ENCODE assay signal across 2 cellular contexts in the genomic region with DNA sequence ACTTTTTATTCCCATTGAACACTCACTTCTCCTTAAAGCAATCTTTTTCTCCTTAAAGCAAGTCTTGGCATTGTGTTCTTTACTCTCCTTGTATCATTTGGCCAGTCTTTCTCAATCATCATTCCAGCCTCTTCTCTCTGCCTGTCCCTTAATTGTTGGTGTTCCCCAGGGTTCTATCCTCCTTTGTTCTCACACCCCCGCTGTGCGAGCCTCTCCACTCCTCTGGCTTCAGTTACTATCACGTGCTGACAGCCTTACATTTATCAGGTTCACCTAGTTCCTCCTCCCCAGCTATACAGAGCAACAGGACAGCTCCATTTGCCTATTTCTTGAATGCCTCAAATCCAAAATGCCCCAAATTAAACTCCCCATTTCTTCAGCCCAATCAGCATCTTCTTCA.
TF ChIP-seq lines count a peak whose summit lies in the region.

No MANE protein-coding gene starts in this region.

TF ChIP-seq in GM23338, 12 proteins besides CTCF, POLR2A, EP300 and RAD21 (continued from another document):
- TF ChIP-seq, protein P1, sequence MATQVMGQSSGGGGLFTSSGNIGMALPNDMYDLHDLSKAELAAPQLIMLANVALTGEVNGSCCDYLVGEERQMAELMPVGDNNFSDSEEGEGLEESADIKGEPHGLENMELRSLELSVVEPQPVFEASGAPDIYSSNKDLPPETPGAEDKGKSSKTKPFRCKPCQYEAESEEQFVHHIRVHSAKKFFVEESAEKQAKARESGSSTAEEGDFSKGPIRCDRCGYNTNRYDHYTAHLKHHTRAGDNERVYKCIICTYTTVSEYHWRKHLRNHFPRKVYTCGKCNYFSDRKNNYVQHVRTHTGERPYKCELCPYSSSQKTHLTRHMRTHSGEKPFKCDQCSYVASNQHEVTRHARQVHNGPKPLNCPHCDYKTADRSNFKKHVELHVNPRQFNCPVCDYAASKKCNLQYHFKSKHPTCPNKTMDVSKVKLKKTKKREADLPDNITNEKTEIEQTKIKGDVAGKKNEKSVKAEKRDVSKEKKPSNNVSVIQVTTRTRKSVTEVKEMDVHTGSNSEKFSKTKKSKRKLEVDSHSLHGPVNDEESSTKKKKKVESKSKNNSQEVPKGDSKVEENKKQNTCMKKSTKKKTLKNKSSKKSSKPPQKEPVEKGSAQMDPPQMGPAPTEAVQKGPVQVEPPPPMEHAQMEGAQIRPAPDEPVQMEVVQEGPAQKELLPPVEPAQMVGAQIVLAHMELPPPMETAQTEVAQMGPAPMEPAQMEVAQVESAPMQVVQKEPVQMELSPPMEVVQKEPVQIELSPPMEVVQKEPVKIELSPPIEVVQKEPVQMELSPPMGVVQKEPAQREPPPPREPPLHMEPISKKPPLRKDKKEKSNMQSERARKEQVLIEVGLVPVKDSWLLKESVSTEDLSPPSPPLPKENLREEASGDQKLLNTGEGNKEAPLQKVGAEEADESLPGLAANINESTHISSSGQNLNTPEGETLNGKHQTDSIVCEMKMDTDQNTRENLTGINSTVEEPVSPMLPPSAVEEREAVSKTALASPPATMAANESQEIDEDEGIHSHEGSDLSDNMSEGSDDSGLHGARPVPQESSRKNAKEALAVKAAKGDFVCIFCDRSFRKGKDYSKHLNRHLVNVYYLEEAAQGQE (IDR thresholded peaks at IDR 0.05; ENCODE audit: unreplicated experiment) = no peak
- TF ChIP-seq, protein P2, sequence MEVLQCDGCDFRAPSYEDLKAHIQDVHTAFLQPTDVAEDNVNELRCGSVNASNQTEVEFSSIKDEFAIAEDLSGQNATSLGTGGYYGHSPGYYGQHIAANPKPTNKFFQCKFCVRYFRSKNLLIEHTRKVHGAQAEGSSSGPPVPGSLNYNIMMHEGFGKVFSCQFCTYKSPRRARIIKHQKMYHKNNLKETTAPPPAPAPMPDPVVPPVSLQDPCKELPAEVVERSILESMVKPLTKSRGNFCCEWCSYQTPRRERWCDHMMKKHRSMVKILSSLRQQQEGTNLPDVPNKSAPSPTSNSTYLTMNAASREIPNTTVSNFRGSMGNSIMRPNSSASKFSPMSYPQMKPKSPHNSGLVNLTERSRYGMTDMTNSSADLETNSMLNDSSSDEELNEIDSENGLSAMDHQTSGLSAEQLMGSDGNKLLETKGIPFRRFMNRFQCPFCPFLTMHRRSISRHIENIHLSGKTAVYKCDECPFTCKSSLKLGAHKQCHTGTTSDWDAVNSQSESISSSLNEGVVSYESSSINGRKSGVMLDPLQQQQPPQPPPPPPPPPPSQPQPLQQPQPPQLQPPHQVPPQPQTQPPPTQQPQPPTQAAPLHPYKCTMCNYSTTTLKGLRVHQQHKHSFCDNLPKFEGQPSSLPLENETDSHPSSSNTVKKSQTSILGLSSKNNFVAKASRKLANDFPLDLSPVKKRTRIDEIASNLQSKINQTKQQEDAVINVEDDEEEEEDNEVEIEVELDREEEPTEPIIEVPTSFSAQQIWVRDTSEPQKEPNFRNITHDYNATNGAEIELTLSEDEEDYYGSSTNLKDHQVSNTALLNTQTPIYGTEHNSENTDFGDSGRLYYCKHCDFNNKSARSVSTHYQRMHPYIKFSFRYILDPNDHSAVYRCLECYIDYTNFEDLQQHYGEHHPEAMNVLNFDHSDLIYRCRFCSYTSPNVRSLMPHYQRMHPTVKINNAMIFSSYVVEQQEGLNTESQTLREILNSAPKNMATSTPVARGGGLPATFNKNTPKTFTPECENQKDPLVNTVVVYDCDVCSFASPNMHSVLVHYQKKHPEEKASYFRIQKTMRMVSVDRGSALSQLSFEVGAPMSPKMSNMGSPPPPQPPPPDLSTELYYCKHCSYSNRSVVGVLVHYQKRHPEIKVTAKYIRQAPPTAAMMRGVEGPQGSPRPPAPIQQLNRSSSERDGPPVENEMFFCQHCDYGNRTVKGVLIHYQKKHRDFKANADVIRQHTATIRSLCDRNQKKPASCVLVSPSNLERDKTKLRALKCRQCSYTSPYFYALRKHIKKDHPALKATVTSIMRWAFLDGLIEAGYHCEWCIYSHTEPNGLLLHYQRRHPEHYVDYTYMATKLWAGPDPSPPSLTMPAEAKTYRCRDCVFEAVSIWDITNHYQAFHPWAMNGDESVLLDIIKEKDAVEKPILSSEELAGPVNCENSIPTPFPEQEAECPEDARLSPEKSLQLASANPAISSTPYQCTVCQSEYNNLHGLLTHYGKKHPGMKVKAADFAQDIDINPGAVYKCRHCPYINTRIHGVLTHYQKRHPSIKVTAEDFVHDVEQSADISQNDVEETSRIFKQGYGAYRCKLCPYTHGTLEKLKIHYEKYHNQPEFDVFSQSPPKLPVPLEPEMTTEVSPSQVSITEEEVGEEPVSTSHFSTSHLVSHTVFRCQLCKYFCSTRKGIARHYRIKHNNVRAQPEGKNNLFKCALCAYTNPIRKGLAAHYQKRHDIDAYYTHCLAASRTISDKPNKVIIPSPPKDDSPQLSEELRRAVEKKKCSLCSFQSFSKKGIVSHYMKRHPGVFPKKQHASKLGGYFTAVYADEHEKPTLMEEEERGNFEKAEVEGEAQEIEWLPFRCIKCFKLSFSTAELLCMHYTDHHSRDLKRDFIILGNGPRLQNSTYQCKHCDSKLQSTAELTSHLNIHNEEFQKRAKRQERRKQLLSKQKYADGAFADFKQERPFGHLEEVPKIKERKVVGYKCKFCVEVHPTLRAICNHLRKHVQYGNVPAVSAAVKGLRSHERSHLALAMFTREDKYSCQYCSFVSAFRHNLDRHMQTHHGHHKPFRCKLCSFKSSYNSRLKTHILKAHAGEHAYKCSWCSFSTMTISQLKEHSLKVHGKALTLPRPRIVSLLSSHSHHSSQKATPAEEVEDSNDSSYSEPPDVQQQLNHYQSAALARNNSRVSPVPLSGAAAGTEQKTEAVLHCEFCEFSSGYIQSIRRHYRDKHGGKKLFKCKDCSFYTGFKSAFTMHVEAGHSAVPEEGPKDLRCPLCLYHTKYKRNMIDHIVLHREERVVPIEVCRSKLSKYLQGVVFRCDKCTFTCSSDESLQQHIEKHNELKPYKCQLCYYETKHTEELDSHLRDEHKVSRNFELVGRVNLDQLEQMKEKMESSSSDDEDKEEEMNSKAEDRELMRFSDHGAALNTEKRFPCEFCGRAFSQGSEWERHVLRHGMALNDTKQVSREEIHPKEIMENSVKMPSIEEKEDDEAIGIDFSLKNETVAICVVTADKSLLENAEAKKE (CRISPR knock-in tag; IDR thresholded peaks at IDR 0.05) = no peak

TF ChIP-seq in WTC11, 78 proteins besides CTCF, POLR2A, EP300 and RAD21 (continued from another document):
- TF ChIP-seq ELF4 (CRISPR knock-in tag; IDR thresholded peaks at IDR 0.05; ENCODE audit: low read depth) (no peak), ZNF138 (CRISPR knock-in tag; conservative IDR thresholded peaks at IDR 0.05) (no peak), OVOL2 (CRISPR knock-in tag; IDR thresholded peaks at IDR 0.05; ENCODE audit: borderline replicate concordance) (no peak)
- TF ChIP-seq, protein P3, sequence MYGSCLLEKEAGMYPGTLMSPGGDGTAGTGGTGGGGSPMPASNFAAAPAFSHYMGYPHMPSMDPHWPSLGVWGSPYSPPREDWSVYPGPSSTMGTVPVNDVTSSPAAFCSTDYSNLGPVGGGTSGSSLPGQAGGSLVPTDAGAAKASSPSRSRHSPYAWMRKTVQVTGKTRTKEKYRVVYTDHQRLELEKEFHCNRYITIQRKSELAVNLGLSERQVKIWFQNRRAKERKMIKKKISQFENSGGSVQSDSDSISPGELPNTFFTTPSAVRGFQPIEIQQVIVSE (CRISPR knock-in tag; IDR thresholded peaks at IDR 0.05; ENCODE audit: borderline replicate concordance) = no peak
